Comparison of ENCODE assay signal across 8 cellular contexts in genomic region chr2:2097549-2097948, GRCh38.
"Had no signal": no experiment of that assay in that cellular context is flagged by ENCODE, and none has a peak within 500 bp of the region (broad histone marks: within the 10 kb centered on the region; RNA-seq: fewer than 3 reads in every experiment).

No MANE protein-coding gene starts in this region.

- FAIRE-seq: H1, H54 had no signal

- H3K4me3 ChIP-seq: GM23338 had no signal

- DNase-seq: H9, HCEC 1CT, IMR-90, KBM-7 had no signal

- H3K4me3 Mint-ChIP-seq: GM23338, H9 had no signal

- H3K9me3 Mint-ChIP-seq: GM23338 had no signal

- H3K27ac ChIP-seq: KMS-11 had no signal

- H2AFZ ChIP-seq: GM23338 had no signal

- ATAC-seq: GM23338 had no signal

- H3K27ac Mint-ChIP-seq: GM23338 had no signal

- H3K4me2 ChIP-seq: GM23338, KMS-11 had no signal

- H3K9ac ChIP-seq: KMS-11 had no signal
